1 cellular context compared by ENCODE assay signal in the genomic region with DNA sequence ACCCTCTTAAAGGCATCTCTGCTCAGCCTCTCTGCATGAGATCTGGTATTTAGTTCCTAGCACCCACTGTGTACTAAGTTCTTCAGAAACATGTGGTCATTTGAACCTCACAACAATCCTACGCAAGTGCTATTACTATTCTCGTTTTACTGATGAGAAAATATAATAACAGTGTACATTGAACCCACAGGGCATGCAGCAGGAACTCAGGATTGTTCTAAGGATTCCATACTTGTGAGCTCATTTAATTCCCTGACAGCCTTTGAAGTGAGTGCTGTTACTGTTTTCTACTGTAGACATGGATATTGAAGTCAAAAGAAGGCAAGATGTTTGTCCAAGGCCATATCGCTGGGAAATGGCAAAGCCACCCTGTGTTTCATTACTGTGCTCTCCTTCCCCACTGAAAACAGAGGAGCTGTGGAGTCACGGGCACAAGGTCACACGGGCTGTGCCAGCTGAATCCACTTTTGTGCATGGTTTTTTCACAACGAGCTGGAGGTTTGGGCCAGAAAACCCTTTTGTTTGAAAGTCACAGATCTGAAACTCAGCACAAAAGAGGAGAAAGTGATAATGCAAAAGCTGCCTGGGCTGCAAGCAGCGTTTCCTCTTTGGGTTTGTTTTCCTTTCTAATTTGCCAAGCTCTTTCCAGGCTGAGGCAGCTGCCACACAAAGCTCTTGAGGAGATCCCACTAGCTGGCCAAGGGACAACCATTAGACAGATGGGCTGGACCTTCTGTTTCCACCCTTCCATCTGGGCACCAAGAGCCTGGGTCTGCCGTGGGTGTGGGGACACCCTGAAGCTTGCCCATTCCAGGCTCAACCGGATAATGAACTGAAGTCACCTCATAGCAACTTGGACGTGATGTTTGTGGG.
TF ChIP-seq lines count a peak whose summit lies in the region.

No MANE protein-coding gene starts in this region.

TF ChIP-seq in HepG2, 621 proteins besides CTCF, POLR2A, EP300 and RAD21 (continued from another document):
- TF ChIP-seq, protein P1, sequence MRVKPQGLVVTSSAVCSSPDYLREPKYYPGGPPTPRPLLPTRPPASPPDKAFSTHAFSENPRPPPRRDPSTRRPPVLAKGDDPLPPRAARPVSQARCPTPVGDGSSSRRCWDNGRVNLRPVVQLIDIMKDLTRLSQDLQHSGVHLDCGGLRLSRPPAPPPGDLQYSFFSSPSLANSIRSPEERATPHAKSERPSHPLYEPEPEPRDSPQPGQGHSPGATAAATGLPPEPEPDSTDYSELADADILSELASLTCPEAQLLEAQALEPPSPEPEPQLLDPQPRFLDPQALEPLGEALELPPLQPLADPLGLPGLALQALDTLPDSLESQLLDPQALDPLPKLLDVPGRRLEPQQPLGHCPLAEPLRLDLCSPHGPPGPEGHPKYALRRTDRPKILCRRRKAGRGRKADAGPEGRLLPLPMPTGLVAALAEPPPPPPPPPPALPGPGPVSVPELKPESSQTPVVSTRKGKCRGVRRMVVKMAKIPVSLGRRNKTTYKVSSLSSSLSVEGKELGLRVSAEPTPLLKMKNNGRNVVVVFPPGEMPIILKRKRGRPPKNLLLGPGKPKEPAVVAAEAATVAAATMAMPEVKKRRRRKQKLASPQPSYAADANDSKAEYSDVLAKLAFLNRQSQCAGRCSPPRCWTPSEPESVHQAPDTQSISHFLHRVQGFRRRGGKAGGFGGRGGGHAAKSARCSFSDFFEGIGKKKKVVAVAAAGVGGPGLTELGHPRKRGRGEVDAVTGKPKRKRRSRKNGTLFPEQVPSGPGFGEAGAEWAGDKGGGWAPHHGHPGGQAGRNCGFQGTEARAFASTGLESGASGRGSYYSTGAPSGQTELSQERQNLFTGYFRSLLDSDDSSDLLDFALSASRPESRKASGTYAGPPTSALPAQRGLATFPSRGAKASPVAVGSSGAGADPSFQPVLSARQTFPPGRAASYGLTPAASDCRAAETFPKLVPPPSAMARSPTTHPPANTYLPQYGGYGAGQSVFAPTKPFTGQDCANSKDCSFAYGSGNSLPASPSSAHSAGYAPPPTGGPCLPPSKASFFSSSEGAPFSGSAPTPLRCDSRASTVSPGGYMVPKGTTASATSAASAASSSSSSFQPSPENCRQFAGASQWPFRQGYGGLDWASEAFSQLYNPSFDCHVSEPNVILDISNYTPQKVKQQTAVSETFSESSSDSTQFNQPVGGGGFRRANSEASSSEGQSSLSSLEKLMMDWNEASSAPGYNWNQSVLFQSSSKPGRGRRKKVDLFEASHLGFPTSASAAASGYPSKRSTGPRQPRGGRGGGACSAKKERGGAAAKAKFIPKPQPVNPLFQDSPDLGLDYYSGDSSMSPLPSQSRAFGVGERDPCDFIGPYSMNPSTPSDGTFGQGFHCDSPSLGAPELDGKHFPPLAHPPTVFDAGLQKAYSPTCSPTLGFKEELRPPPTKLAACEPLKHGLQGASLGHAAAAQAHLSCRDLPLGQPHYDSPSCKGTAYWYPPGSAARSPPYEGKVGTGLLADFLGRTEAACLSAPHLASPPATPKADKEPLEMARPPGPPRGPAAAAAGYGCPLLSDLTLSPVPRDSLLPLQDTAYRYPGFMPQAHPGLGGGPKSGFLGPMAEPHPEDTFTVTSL (CRISPR knock-in tag; IDR thresholded peaks at IDR 0.05; ENCODE audit: borderline replicate concordance): no peak
- TF ChIP-seq HOXA9 (CRISPR knock-in tag; IDR thresholded peaks at IDR 0.05; ENCODE audit: borderline replicate concordance): no peak
- TF ChIP-seq HOXA5 (CRISPR knock-in tag; IDR thresholded peaks at IDR 0.05): no peak
- no peak for TF ChIP-seq ISL2 (CRISPR knock-in tag; IDR thresholded peaks at IDR 0.05)
- TF ChIP-seq NPAS2 (CRISPR knock-in tag; IDR thresholded peaks at IDR 0.05; ENCODE audit: borderline replicate concordance): no peak
- TF ChIP-seq, protein P2, sequence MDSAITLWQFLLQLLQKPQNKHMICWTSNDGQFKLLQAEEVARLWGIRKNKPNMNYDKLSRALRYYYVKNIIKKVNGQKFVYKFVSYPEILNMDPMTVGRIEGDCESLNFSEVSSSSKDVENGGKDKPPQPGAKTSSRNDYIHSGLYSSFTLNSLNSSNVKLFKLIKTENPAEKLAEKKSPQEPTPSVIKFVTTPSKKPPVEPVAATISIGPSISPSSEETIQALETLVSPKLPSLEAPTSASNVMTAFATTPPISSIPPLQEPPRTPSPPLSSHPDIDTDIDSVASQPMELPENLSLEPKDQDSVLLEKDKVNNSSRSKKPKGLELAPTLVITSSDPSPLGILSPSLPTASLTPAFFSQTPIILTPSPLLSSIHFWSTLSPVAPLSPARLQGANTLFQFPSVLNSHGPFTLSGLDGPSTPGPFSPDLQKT (CRISPR knock-in tag; IDR thresholded peaks at IDR 0.05; ENCODE audit: borderline replicate concordance): no peak
- TF ChIP-seq, protein P3, sequence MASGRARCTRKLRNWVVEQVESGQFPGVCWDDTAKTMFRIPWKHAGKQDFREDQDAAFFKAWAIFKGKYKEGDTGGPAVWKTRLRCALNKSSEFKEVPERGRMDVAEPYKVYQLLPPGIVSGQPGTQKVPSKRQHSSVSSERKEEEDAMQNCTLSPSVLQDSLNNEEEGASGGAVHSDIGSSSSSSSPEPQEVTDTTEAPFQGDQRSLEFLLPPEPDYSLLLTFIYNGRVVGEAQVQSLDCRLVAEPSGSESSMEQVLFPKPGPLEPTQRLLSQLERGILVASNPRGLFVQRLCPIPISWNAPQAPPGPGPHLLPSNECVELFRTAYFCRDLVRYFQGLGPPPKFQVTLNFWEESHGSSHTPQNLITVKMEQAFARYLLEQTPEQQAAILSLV (CRISPR knock-in tag; IDR thresholded peaks at IDR 0.05; ENCODE audit: borderline replicate concordance): no peak
- TF ChIP-seq, protein P4, sequence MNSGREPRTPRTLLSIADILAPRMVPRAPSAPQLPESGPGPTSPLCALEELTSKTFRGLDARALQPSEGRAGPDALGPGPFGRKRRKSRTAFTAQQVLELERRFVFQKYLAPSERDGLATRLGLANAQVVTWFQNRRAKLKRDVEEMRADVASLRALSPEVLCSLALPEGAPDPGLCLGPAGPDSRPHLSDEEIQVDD (CRISPR knock-in tag; IDR thresholded peaks at IDR 0.05; ENCODE audit: borderline replicate concordance): no peak
- TF ChIP-seq, protein P5, sequence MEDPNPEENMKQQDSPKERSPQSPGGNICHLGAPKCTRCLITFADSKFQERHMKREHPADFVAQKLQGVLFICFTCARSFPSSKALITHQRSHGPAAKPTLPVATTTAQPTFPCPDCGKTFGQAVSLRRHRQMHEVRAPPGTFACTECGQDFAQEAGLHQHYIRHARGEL (CRISPR knock-in tag; IDR thresholded peaks at IDR 0.05): no peak
TF ChIP-seq in HepG2: peak in this region for 0.
